In the genomic region with DNA sequence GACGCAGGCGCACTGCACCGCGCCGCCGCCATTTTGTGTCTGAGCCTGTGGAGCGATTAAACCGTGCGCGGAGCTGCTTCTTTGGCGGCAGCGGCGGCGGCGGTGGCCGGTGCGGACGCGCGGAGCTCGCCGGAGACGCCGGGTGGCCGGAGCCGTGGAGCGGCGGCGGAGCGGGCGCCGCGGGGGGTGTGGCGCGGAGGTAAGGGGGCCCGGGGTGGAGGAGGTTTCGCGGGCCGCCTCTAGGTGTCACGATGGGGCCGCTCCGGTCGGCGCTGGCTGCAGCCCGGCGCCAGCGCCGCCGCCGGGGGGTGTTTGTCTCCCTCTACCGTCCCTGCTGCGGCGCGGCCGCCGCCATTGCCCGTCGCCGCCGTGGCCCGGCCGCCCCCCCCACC, we compare ENCODE assay signal across 8 cellular contexts. TPM values are rescaled to one million over a fixed set of nuclear protein-coding genes. Genes with fewer than 3 reads are reported as not detected.
DNase-seq lines count a peak whose midpoint lies in the region; ATAC-seq and TF ChIP-seq lines count a peak whose summit lies in the region.

A gene with protein sequence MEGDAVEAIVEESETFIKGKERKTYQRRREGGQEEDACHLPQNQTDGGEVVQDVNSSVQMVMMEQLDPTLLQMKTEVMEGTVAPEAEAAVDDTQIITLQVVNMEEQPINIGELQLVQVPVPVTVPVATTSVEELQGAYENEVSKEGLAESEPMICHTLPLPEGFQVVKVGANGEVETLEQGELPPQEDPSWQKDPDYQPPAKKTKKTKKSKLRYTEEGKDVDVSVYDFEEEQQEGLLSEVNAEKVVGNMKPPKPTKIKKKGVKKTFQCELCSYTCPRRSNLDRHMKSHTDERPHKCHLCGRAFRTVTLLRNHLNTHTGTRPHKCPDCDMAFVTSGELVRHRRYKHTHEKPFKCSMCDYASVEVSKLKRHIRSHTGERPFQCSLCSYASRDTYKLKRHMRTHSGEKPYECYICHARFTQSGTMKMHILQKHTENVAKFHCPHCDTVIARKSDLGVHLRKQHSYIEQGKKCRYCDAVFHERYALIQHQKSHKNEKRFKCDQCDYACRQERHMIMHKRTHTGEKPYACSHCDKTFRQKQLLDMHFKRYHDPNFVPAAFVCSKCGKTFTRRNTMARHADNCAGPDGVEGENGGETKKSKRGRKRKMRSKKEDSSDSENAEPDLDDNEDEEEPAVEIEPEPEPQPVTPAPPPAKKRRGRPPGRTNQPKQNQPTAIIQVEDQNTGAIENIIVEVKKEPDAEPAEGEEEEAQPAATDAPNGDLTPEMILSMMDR (plus strand): TSS at position 1 of the 392 bp plus-strand sequence. CDS start 48,307 bp downstream, outside the sequence.

- no peaks in the 10 kb centered on the region for H3K9me3 ChIP-seq in Karpas-422 (ENCODE audit: low read length)
- H3K9me3 ChIP-seq in hepatocyte (ENCODE audit: low read depth), result no peaks in the 10 kb centered on the region

- 0% methylated on average over 20 of the region's 62 CpGs for WGBS in hepatocyte (ENCODE audit: low lambda C conversion rate, missing lambda C conversion rate)

- H3K4me1 ChIP-seq in Karpas-422 (ENCODE audit: low read length) (peaks cover 47% of the 10 kb centered on the region), hepatocyte (ENCODE audit: insufficient read depth) (peaks cover 16% of the 10 kb centered on the region)

- peak; percentile 47 for ATAC-seq in GM21825 (IDR thresholded peaks at IDR 0.05; ENCODE audit: unreplicated experiment)

- H3K4me2 ChIP-seq in Karpas-422 (ENCODE audit: low read depth, low read length, poor library complexity, severe bottlenecking) (peak within 1 kb of the TSS; percentile 93), hepatocyte (peak within 1 kb of the TSS; percentile 76)

- H3K4me3 ChIP-seq in GM08714 (ENCODE audit: low read length) (peak within 1 kb of the TSS; percentile 99), Karpas-422 (ENCODE audit: low read length) (peak within 1 kb of the TSS; percentile 83), hepatocyte (peak within 1 kb of the TSS; percentile 94), retinal pigment epithelial cell (ENCODE audit: low read length) (peak within 1 kb of the TSS; percentile 64)

- H3K9ac ChIP-seq in Karpas-422 (ENCODE audit: low read length), result peak within 1 kb of the TSS; percentile 83

- H4K20me1 ChIP-seq in Karpas-422 (ENCODE audit: insufficient read depth, low read depth, low read length) (peaks cover 29% of the 10 kb centered on the region; the same call in 1 of the 2 replicates), hepatocyte (ENCODE audit: insufficient read depth, poor library complexity, severe bottlenecking) (peaks cover 42% of the 10 kb centered on the region)

- H3K27me3 ChIP-seq in Karpas-422 (ENCODE audit: low read length) (no peaks in the 10 kb centered on the region), hepatocyte (no peaks in the 10 kb centered on the region)

- H3K79me2 ChIP-seq in Karpas-422 (ENCODE audit: low read length), result peaks cover 71% of the 10 kb centered on the region
- H3K79me2 ChIP-seq in hepatocyte, result peaks cover 69% of the 10 kb centered on the region

- H3K9me2 ChIP-seq in Karpas-422 (replicated peaks; ENCODE audit: insufficient read depth, low read length) (no peaks in the 10 kb centered on the region), hepatocyte (replicated peaks; ENCODE audit: insufficient read depth) (no peaks in the 10 kb centered on the region)

- H3K36me3 ChIP-seq in Karpas-422 (ENCODE audit: insufficient read depth, low read length), result no peaks in the 10 kb centered on the region
- H3K36me3 ChIP-seq in hepatocyte (replicated peaks; ENCODE audit: insufficient read depth, low read depth), result no peaks in the 10 kb centered on the region

- TF ChIP-seq CTCF in hepatocyte (IDR thresholded peaks at IDR 0.05; ENCODE audit: poor library complexity) (peak; percentile 57), retinal pigment epithelial cell (conservative IDR thresholded peaks at IDR 0.05; ENCODE audit: low read depth, low read length) (peak; percentile 42)

- DNase-seq in Karpas-422, result peak; percentile 88
- peak; percentile 61 for DNase-seq in SKM-1 (lab: John Stamatoyannopoulos, UW; ENCODE audit: unreplicated experiment)
- peak in 53 of 58 donors; percentile 53 to 94 (median 84) for DNase-seq in anterior cingulate cortex (lab: John Stamatoyannopoulos, UW)
- peak; percentile 97 for DNase-seq in hepatocyte (ENCODE audit: low spot score)
- peak; percentile 43 for DNase-seq in retinal pigment epithelial cell (ENCODE audit: low read depth)
- DNase-seq in central memory CD4-positive, alpha-beta T cell, result no peak

- H3K27ac ChIP-seq in Karpas-422 (ENCODE audit: low read length), result peak within 1 kb of the TSS; percentile 87
- H3K27ac ChIP-seq in hepatocyte, result peak within 1 kb of the TSS; percentile 100

- H2AFZ ChIP-seq in Karpas-422 (ENCODE audit: low read length) (peak within 1 kb of the TSS; percentile 63), hepatocyte (peak within 1 kb of the TSS; percentile 98)

RNA-seq across cellular contexts. Expression of the gene that starts here (rescaled TPM):
- total RNA-seq in Karpas-422 (2014; rRNA removed; shearing (Covaris generic); ENCODE audit: low replicate concordance), result 29.5 and 36.0 TPM in 2 replicates
- total RNA-seq in hepatocyte, result 44.1 and 46.0 TPM in 2 replicates
- polyA plus RNA-seq in hepatocyte, result 35.5 and 36.8 TPM in 2 replicates
